2 cellular contexts compared by ENCODE assay signal in the genomic region with DNA sequence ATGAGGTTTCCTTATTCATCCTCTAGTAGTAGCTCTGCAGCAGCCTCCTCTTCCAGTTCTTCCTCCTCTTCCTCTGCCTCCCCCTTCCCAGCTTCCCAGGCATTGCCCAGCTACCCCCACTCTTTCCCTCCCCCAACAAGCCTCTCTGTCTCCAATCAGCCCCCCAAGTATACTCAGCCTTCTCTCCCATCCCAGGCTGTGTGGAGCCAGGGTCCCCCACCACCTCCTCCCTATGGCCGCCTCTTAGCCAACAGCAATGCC.
TF ChIP-seq lines count a peak whose summit lies in the region.

No MANE protein-coding gene starts in this region.

TF ChIP-seq in IMR-90, 13 proteins besides CTCF, POLR2A, EP300 and RAD21:
- no peak for TF ChIP-seq RFX5 (IDR thresholded peaks at IDR 0.05; ENCODE audit: low read depth, low read length)
- no peak for TF ChIP-seq BHLHE40 (IDR thresholded peaks at IDR 0.05; ENCODE audit: low read depth, low read length)
- no peak for TF ChIP-seq FOS (IDR thresholded peaks at IDR 0.05; ENCODE audit: low read depth, low read length)
- no peak for TF ChIP-seq RCOR1 (IDR thresholded peaks at IDR 0.05; ENCODE audit: insufficient replicate concordance, low read length)
- TF ChIP-seq MXI1 (IDR thresholded peaks at IDR 0.05; ENCODE audit: borderline replicate concordance, low read depth, low read length): no peak
- TF ChIP-seq, protein P1, sequence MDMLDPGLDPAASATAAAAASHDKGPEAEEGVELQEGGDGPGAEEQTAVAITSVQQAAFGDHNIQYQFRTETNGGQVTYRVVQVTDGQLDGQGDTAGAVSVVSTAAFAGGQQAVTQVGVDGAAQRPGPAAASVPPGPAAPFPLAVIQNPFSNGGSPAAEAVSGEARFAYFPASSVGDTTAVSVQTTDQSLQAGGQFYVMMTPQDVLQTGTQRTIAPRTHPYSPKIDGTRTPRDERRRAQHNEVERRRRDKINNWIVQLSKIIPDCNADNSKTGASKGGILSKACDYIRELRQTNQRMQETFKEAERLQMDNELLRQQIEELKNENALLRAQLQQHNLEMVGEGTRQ (IDR thresholded peaks at IDR 0.05; ENCODE audit: low read depth, low read length): no peak

TF ChIP-seq in GM12878, 131 proteins besides CTCF, POLR2A, EP300 and RAD21:
- no peak for TF ChIP-seq PAX5 (IDR thresholded peaks at IDR 0.05; ENCODE audit: borderline replicate concordance, low read depth, low read length)
- TF ChIP-seq FOXM1 (IDR thresholded peaks at IDR 0.05; ENCODE audit: low read depth, low read length): no peak
- no peak for TF ChIP-seq IKZF2 (IDR thresholded peaks at IDR 0.05)
- TF ChIP-seq, protein P2, sequence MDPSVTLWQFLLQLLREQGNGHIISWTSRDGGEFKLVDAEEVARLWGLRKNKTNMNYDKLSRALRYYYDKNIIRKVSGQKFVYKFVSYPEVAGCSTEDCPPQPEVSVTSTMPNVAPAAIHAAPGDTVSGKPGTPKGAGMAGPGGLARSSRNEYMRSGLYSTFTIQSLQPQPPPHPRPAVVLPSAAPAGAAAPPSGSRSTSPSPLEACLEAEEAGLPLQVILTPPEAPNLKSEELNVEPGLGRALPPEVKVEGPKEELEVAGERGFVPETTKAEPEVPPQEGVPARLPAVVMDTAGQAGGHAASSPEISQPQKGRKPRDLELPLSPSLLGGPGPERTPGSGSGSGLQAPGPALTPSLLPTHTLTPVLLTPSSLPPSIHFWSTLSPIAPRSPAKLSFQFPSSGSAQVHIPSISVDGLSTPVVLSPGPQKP (IDR thresholded peaks at IDR 0.05; ENCODE audit: low read depth, low read length): no peak
- no peak for TF ChIP-seq NFIC (IDR thresholded peaks at IDR 0.05; ENCODE audit: low read depth, low read length)
- TF ChIP-seq RBBP5 (conservative IDR thresholded peaks at IDR 0.05): no peak
- TF ChIP-seq SRF (IDR thresholded peaks at IDR 0.05; ENCODE audit: low read depth in 2 of 2, low read length in 2 of 2): no peak
- no peak for TF ChIP-seq TBL1XR1 (IDR thresholded peaks at IDR 0.05; ENCODE audit: low read depth, low read length)
- TF ChIP-seq TAF1 (IDR thresholded peaks at IDR 0.05; ENCODE audit: borderline replicate concordance, low read depth, low read length): no peak
- TF ChIP-seq, protein P3, sequence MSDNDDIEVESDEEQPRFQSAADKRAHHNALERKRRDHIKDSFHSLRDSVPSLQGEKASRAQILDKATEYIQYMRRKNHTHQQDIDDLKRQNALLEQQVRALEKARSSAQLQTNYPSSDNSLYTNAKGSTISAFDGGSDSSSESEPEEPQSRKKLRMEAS (IDR thresholded peaks at IDR 0.05; ENCODE audit: low read depth, low read length): no peak
